2 cellular contexts compared by ENCODE assay signal in the genomic region with DNA sequence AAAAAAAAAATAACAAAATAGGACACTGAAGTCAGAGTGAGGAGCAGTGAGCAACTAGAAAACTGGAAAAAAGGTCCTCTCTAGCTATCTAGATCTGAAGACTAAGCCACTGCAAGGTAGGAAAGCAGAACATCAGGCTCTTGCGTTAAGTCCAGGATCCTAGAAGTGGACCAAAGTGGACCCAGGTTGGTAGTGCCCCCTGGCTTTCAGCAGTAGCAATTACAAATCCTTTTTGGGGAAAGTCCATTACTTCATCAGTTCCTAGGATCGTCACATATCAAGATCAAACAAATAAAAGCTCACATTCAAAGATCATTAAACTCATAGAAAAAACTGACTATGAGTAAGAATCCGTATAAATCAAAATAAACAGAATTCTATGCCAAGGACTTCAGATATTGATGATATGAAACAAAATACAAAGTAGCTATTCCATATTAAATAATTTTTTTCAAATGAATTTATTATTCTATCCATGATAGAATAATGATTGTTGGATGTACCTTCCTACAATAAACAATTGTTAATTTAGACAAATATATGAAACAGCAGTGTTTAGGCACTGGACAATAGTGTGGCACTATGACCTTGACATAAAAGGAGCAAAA.
TF ChIP-seq lines count a peak whose summit lies in the region.

No MANE protein-coding gene starts in this region.

TF ChIP-seq in IMR-90, 13 proteins besides CTCF, POLR2A, EP300 and RAD21:
- TF ChIP-seq SMC3 (IDR thresholded peaks at IDR 0.05; ENCODE audit: low read depth, low read length): peak; percentile 65
- no peak for TF ChIP-seq CHD1 (IDR thresholded peaks at IDR 0.05; ENCODE audit: low read depth, low read length)
- TF ChIP-seq FOS (IDR thresholded peaks at IDR 0.05; ENCODE audit: low read depth, low read length): no peak

TF ChIP-seq in H1, 55 proteins besides CTCF, POLR2A, EP300 and RAD21:
- TF ChIP-seq TBP (IDR thresholded peaks at IDR 0.05; ENCODE audit: low read depth, low read length): no peak
- peak; percentile 45; the same call in 1 of the 2 replicates for TF ChIP-seq CEBPB (IDR thresholded peaks at IDR 0.05; ENCODE audit: low read depth, low read length)
